9 cellular contexts compared by ENCODE assay signal in genomic region chr20:41072919-41073318, GRCh38. TPM values are rescaled to one million over a fixed set of nuclear protein-coding genes. Genes with fewer than 3 reads are reported as not detected.
A peak's percentile ranks its signal among the peaks of the same experiment; 100 is the strongest.
DNase-seq lines count a peak whose midpoint lies in the region; ATAC-seq lines count a peak whose summit lies in the region.
"Had no signal": no experiment of that assay in that cellular context is flagged by ENCODE, and none has a peak within 500 bp of the region (broad histone marks: within the 10 kb centered on the region; RNA-seq: fewer than 3 reads in every experiment).

No MANE protein-coding gene starts in this region.

- DNase-seq in HT1080 (ENCODE audit: low read depth), result peak; percentile 17
- no peak for DNase-seq in T-helper 17 cell
- DNase-seq in effector memory CD8-positive, alpha-beta T cell, result no peak
- no peak for DNase-seq in kidney glomerular epithelial cell (lab: John Stamatoyannopoulos, UW)
- no peak for DNase-seq in NCI-H1417 (lab: John Stamatoyannopoulos, UW)
- DNase-seq: NCI-H146, posterior cingulate gyrus had no signal

- peak overlapping the region; percentile 72 for H3K4me3 Mint-ChIP-seq in T-helper 17 cell
- H3K4me3 Mint-ChIP-seq in effector memory CD8-positive, alpha-beta T cell, result peak overlapping the region in 1 of 2 donors; percentile 23

- H3K4me1 Mint-ChIP-seq in T-helper 17 cell, result peaks cover 52% of the 10 kb centered on the region
- H3K4me1 Mint-ChIP-seq in effector memory CD8-positive, alpha-beta T cell (ENCODE audit: low read depth in 2 of 2), result peaks cover 37 to 62% of the 10 kb centered on the region in 2 donors

- no peaks in the 10 kb centered on the region for H3K27me3 ChIP-seq in skeletal muscle satellite cell (ENCODE audit: control insufficient read depth, insufficient read depth, low read length)

- H3K9me3 Mint-ChIP-seq in effector memory CD8-positive, alpha-beta T cell, result no peaks in the 10 kb centered on the region

- no peaks in the 10 kb centered on the region for H3K9me3 ChIP-seq in T-helper 17 cell (ENCODE audit: control insufficient read depth, low read length, poor library complexity, severe bottlenecking)
- H3K9me3 ChIP-seq in skeletal muscle satellite cell (replicated peaks; ENCODE audit: low read length), result no peaks in the 10 kb centered on the region

- H3K36me3 ChIP-seq in skeletal muscle satellite cell (ENCODE audit: insufficient read depth, low read length), result peaks cover 35% of the 10 kb centered on the region

- peak overlapping the region; percentile 53 for H3K27ac Mint-ChIP-seq in T-helper 17 cell
- peak overlapping the region; percentile 2 to 59 for H3K27ac Mint-ChIP-seq in effector memory CD8-positive, alpha-beta T cell

- H3K4me2 ChIP-seq in skeletal muscle satellite cell (ENCODE audit: low read length), result peak overlapping the region; percentile 63

- peak overlapping the region; percentile 43 for H3K9ac ChIP-seq in skeletal muscle satellite cell (ENCODE audit: low read depth, low read length)

- no peaks in the 10 kb centered on the region for H3K27me3 Mint-ChIP-seq in T-helper 17 cell
- H3K27me3 Mint-ChIP-seq in effector memory CD8-positive, alpha-beta T cell, result no peaks in the 10 kb centered on the region

- H3K4me3 ChIP-seq in skeletal muscle satellite cell (ENCODE audit: low read length), result peak overlapping the region; percentile 5

- ATAC-seq in T-helper 17 cell (peak; percentile 6), GM21529 (IDR thresholded peaks at IDR 0.05; ENCODE audit: unreplicated experiment) (no peak)
- no peak for ATAC-seq in effector memory CD8-positive, alpha-beta T cell (replicated peaks)

- H3K4me1 ChIP-seq in skeletal muscle satellite cell (ENCODE audit: control insufficient read depth, insufficient read depth, low read length), result peaks cover 47% of the 10 kb centered on the region

- H3K36me3 Mint-ChIP-seq in T-helper 17 cell (ENCODE audit: low read depth), result peaks cover 4% of the 10 kb centered on the region
- H3K36me3 Mint-ChIP-seq in effector memory CD8-positive, alpha-beta T cell (ENCODE audit: insufficient read depth), result peaks cover 37% of the 10 kb centered on the region

RNA-seq across cellular contexts. Expression of gene TOP1, which starts 44.3 kb away (rescaled TPM):
- total RNA-seq in HT1080 (2014; rRNA removed; shearing (Covaris generic)), result 20.8 and 26.7 TPM in 2 replicates
- polyA plus RNA-seq in HT1080 (2015; cell fraction: cytosol; rRNA removed), result 64.5 and 79.5 TPM in 2 replicates
- polyA plus RNA-seq in HT1080 (2015; cell fraction: nucleus; rRNA removed), result 119 and 120 TPM in 2 replicates
- 10 to 100 TPM; 37.4 to 44.4 TPM for total RNA-seq in T-helper 17 cell
- 25.1 and 26.9 TPM in 2 replicates for total RNA-seq in skeletal muscle satellite cell (2012; rRNA removed)
